In genomic region chr3:195628386-195628920, GRCh38 we compare ENCODE assay signal across 12 cellular contexts. TPM values are rescaled to one million over a fixed set of nuclear protein-coding genes. Genes with fewer than 3 reads are reported as not detected.
DNase-seq lines count a peak whose midpoint lies in the region; FAIRE-seq and TF ChIP-seq lines count a peak whose summit lies in the region.
"Not testable (repeated sequence)": the region's sequence is repeated elsewhere in the genome, so short reads cannot be mapped to it uniquely, and the experiment has no call there.
"Had no signal": no experiment of that assay in that cellular context is flagged by ENCODE, and none has a peak within 500 bp of the region (broad histone marks: within the 10 kb centered on the region; RNA-seq: fewer than 3 reads in every experiment).

No MANE protein-coding gene starts in this region.

- H3K27ac Mint-ChIP-seq in activated T-cell treated with anti-CD3 and anti-CD28 coated beads, Interleukin-2, amount 50 U/mL, for 24 hours, result peak overlapping the region; percentile 52
- H3K27ac Mint-ChIP-seq in osteocyte (ENCODE audit: unreplicated experiment), result not testable (repeated sequence)

- WGBS in stomach, 5 donors, result 84 to 92% (median 89%) methylated on average over 18 to 23 of the region's 23 CpGs

- peaks cover 21% of the 10 kb centered on the region for H3K4me1 Mint-ChIP-seq in activated T-cell treated with anti-CD3 and anti-CD28 coated beads, Interleukin-2, amount 50 U/mL, for 24 hours (ENCODE audit: low read depth)
- H3K4me1 Mint-ChIP-seq in osteocyte (ENCODE audit: unreplicated experiment), result peaks cover 16% of the 10 kb centered on the region

- not testable (repeated sequence) for H3K36me3 ChIP-seq in Peyer's patch; bronchial epithelial cell (ENCODE audit: control insufficient read depth, insufficient read depth, low read length); stomach

- H3K27me3 Mint-ChIP-seq in activated T-cell treated with anti-CD3 and anti-CD28 coated beads, Interleukin-2, amount 50 U/mL, for 24 hours; osteocyte (ENCODE audit: unreplicated experiment): not testable (repeated sequence)

- not testable (repeated sequence) for H3K9me3 Mint-ChIP-seq in activated T-cell treated with anti-CD3 and anti-CD28 coated beads, Interleukin-2, amount 50 U/mL, for 24 hours; osteocyte (ENCODE audit: unreplicated experiment)

- TF ChIP-seq POLR2A in GM12891 (IDR thresholded peaks at IDR 0.05; ENCODE audit: low read depth, low read length); Peyer's patch (IDR thresholded peaks at IDR 0.05); stomach (IDR thresholded peaks at IDR 0.05): not testable (repeated sequence)

- H3K9me3 ChIP-seq in Peyer's patch, stomach: not testable (repeated sequence)

- H3K4me3 ChIP-seq in Peyer's patch; bronchial epithelial cell (ENCODE audit: low read depth, low read length); stomach: not testable (repeated sequence)

- not testable (repeated sequence) for DNase-seq in GM12891 (ENCODE audit: insufficient read length, low spot score); activated T-cell treated with anti-CD3 and anti-CD28 coated beads, Interleukin-2, amount 50 U/mL, for 24 hours; bronchial epithelial cell (ENCODE audit: low read depth)
- DNase-seq in Peyer's patch (peak in 2 of 3 donors; percentile 14 to 46), cardiac septum (ENCODE audit: low spot score) (peak; percentile 76), osteocyte (ENCODE audit: extremely low spot score, unreplicated experiment) (peak; percentile 84), stomach (peak; percentile 10)

- not testable (repeated sequence) for H3K27me3 ChIP-seq in Peyer's patch; bronchial epithelial cell (ENCODE audit: control insufficient read depth, insufficient read depth, low read length); stomach

- intact Hi-C loops in cardiac septum (cut with DNase I), result loop anchor here (10.0 kb wide), 1 partner anchor 116 kb away; no protein-coding TSS in a partner anchor
- intact Hi-C loops in stomach (cut with DNase I; ENCODE audit: low total_unique reads), result not testable (repeated sequence)

- peak; percentile 41 for FAIRE-seq in GM12891 (lab: Jason Lieb, UNC)
- peak; percentile 72 for FAIRE-seq in bronchial epithelial cell (lab: Jason Lieb, UNC)

- not testable (repeated sequence) for H3K4me3 Mint-ChIP-seq in activated T-cell treated with anti-CD3 and anti-CD28 coated beads, Interleukin-2, amount 50 U/mL, for 24 hours; osteocyte (ENCODE audit: unreplicated experiment)

- not testable (repeated sequence) for H3K27ac ChIP-seq in Peyer's patch, stomach

- H3K36me3 Mint-ChIP-seq in activated T-cell treated with anti-CD3 and anti-CD28 coated beads, Interleukin-2, amount 50 U/mL, for 24 hours (ENCODE audit: low read depth); osteocyte (ENCODE audit: unreplicated experiment): not testable (repeated sequence)

- TF ChIP-seq EP300 in stomach (IDR thresholded peaks at IDR 0.05), result not testable (repeated sequence)

- not testable (repeated sequence) for H3K4me1 ChIP-seq in Peyer's patch, stomach

- not testable (repeated sequence) for TF ChIP-seq CTCF in Peyer's patch (IDR thresholded peaks at IDR 0.05); bronchial epithelial cell (IDR thresholded peaks at IDR 0.05; ENCODE audit: insufficient read depth, low read length, severe bottlenecking); osteocyte (IDR thresholded peaks at IDR 0.05); stomach (IDR thresholded peaks at IDR 0.05)

RNA-seq across cellular contexts. Expression of gene APOD, which starts 44.7 kb away (rescaled TPM):
- 0.86 TPM for polyA plus RNA-seq in GM12891 (2012; ENCODE audit: low read depth, missing spikeins)
- total RNA-seq in Peyer's patch, result 10 to 100 TPM; 22.3 to 68.2 (median 35.6) TPM
- total RNA-seq in bronchial epithelial cell, result 0.77 and 3.9 TPM in 2 replicates
- total RNA-seq in cardiac septum, result 692 TPM
- total RNA-seq in osteocyte, result 2.6 and 3.2 TPM in 2 replicates
- total RNA-seq in stomach, result 100 to 1,000 TPM in 4 of 5 donors, 10 to 100 TPM in 1; 33.0 to 941 (median 223) TPM
- 100 to 1,000 TPM in 2 of 3 donors, 10 to 100 TPM in 1; 76.9 to 258 (median 109) TPM for polyA plus RNA-seq in stomach
- total RNA-seq: CD4-positive, alpha-beta memory T cell; H1; HepG2 had no signal
- polyA plus RNA-seq: CD14-positive monocyte; CD4-positive, alpha-beta memory T cell; H1; HepG2; IgD-negative memory B cell had no signal
